ENCODE assay signal across 8 cellular contexts in genomic region chr12:63826002-63826585, GRCh38. TPM values are rescaled to one million over a fixed set of nuclear protein-coding genes. Genes with fewer than 3 reads are reported as not detected.
DNase-seq lines count a peak whose midpoint lies in the region; ATAC-seq, FAIRE-seq and TF ChIP-seq lines count a peak whose summit lies in the region.

No MANE protein-coding gene starts in this region.

- H3K4me3 ChIP-seq in epithelial cell of proximal tubule (ENCODE audit: low read depth, low read length), result no peak overlapping the region

- H3K27me3 Mint-ChIP-seq in nephron progenitor cell (ENCODE audit: low read depth, poor library complexity), result peaks cover 10% of the 10 kb centered on the region

- no peak overlapping the region for H3K4me3 Mint-ChIP-seq in nephron progenitor cell

- no peak overlapping the region for H3K27ac Mint-ChIP-seq in nephron progenitor cell

- DNase-seq in D341Med (ENCODE audit: low spot score) (peak; percentile 57), HTR-8/SVneo (ENCODE audit: insufficient read length, low spot score) (peak; percentile 69), RCC 7860 (ENCODE audit: low spot score) (peak; percentile 64), epithelial cell of proximal tubule (ENCODE audit: low read depth) (no peak), nephron progenitor cell (no peak), NCI-H524 treated with DMSO at 0.1 percent for 48 hours (lab: John Stamatoyannopoulos, UW) (no peak)
- DNase-seq in stimulated activated CD4-positive, alpha-beta T cell treated with anti-CD3 and anti-CD28 coated beads, Interleukin-1b, Interleukin-23, amount 100 ng/mL, for 48 hours, result no peak

- peaks cover 5% of the 10 kb centered on the region for H3K36me3 Mint-ChIP-seq in nephron progenitor cell (ENCODE audit: low read depth)

- peaks cover 21% of the 10 kb centered on the region for H3K9me3 Mint-ChIP-seq in nephron progenitor cell

- peak; percentile 82 for TF ChIP-seq CTCF in epithelial cell of proximal tubule (conservative IDR thresholded peaks at IDR 0.05; ENCODE audit: low read depth, low read length)
- TF ChIP-seq CTCF in nephron progenitor cell (IDR thresholded peaks at IDR 0.05), result peak; percentile 84

- H3K4me1 Mint-ChIP-seq in nephron progenitor cell, result no peaks in the 10 kb centered on the region

- peak; percentile 63 for ATAC-seq in GM19438 (IDR thresholded peaks at IDR 0.05; ENCODE audit: low read depth, unreplicated experiment)

- no peak for FAIRE-seq in HTR-8/SVneo (lab: Jason Lieb, UNC)
- peak; percentile 75 for FAIRE-seq in RCC 7860 (lab: Jason Lieb, UNC)

RNA-seq across cellular contexts. Expression of gene SRGAP1, which starts 18.4 kb away (rescaled TPM):
- 9.4 and 14.5 TPM in 2 replicates for total RNA-seq in epithelial cell of proximal tubule

RNA-seq across cellular contexts. Expression of gene RXYLT1, which starts 46.4 kb away (rescaled TPM):
- total RNA-seq in epithelial cell of proximal tubule, result 12.3 and 21.3 TPM in 2 replicates

Comparison
In these comparisons a context has a peak if more than half of its experiments do, and no peak if none do; other contexts are left out.
1. DNase-seq: peak in D341Med (single experiment), HTR-8/SVneo (single experiment) and RCC 7860 (single experiment); none in epithelial cell of proximal tubule (single experiment), nephron progenitor cell (single experiment), stimulated activated CD4-positive, alpha-beta T cell treated with anti-CD3 and anti-CD28 coated beads, Interleukin-1b, Interleukin-23, amount 100 ng/mL, for 48 hours (single experiment) and NCI-H524 treated with DMSO at 0.1 percent for 48 hours (single experiment).